11 cellular contexts compared by ENCODE assay signal in the genomic region with DNA sequence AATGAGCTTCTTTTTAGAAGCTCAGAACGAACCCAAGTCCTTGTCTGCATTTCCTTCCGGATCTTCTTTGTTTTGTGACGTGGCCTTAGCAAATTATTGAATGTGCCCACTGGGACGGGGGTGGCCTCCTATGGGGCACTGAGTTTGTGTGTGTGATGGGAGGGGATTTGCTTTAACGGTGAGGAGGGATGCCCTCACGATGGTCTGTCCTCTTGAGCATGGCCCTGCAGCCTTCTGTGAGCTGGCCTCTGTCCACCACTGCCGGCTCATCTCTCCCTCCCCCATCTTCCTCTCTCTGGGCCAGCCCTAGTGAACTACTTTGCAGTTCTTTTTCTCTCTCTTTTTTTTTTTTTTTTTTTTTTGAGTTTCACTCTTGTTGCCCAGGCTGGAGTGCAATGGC.
DNase-seq lines count a peak whose midpoint lies in the region; ATAC-seq, FAIRE-seq and TF ChIP-seq lines count a peak whose summit lies in the region.
"Had no signal": no experiment of that assay in that cellular context is flagged by ENCODE, and none has a peak within 500 bp of the region (broad histone marks: within the 10 kb centered on the region; RNA-seq: fewer than 3 reads in every experiment).

No MANE protein-coding gene starts in this region.

- H3K79me2 ChIP-seq in K562 (ENCODE audit: control insufficient read depth, insufficient read depth, low read length) = no peaks in the 10 kb centered on the region
- H3K79me2 ChIP-seq: parathyroid adenoma had no signal

- DNase-seq in GM04503 (ENCODE audit: low read depth) (peak; percentile 27), K562 (ENCODE audit: extremely low read depth in 1 of 4, low spot score in 3 of 4) (no peak), hepatic stellate cell (ENCODE audit: low spot score) (peak; percentile 55), sigmoid colon (peak; percentile 89), ecto neural progenitor cell (ENCODE audit: low spot score) (no peak), NCI-H1105 treated with DMSO at 0.1 percent for 48 hours (lab: John Stamatoyannopoulos, UW) (no peak)
- DNase-seq: DND-41; stimulated activated naive CD4-positive, alpha-beta T cell treated with Interleukin-2 at 50 U/mL for 16 hours had no signal

- BruUV-seq in K562 (replicated peaks; lab: Mats Ljungman, UMichigan) = no TSS peak

- TF ChIP-seq EP300 in K562 (IDR thresholded peaks at IDR 0.05; ENCODE audit: low read length) = no peak
- TF ChIP-seq EP300 in sigmoid colon (IDR thresholded peaks at IDR 0.05) = no peak

- intact Hi-C loops in K562 (cut with micrococcal nuclease) = no loop called here
- intact Hi-C loops in sigmoid colon (cut with DNase I) = no loop called here

- TF ChIP-seq POLR2A in K562 (conservative IDR thresholded peaks at IDR 0.05) (no peak), sigmoid colon (IDR thresholded peaks at IDR 0.05) (no peak)

- H3K4me2 ChIP-seq in K562 (ENCODE audit: insufficient read depth, low read length) = no peak overlapping the region

- no peak overlapping the region for H2AFZ ChIP-seq in K562 (ENCODE audit: low read depth, low read length)

- H3K4me3 ChIP-seq in K562 (no peak overlapping the region), sigmoid colon (peak overlapping the region in 1 of 4 donors; percentile 7)

- in situ Hi-C loops in K562 (cut with MboI) = no loop called here

- ATAC-seq in K562 = peak; percentile 17; the same call in 1 of the 3 replicates
- no peak for ATAC-seq in HG02571 (IDR thresholded peaks at IDR 0.05; ENCODE audit: unreplicated experiment)
- no peak for ATAC-seq in HG03469 (IDR thresholded peaks at IDR 0.05; ENCODE audit: unreplicated experiment)

- POLR2A ChIA-PET in K562 (lab: Yijun Ruan, JAX) = interaction anchor here (0.8 to 1.2 kb wide), 3 partner anchors 9 to 29 kb away, joined by 3 to 4 read pairs (median 3); no protein-coding TSS in a partner anchor

- H3K36me3 ChIP-seq in K562 (ENCODE audit: control insufficient read depth, insufficient read depth, low read length) (no peaks in the 10 kb centered on the region), sigmoid colon (peaks cover 0 to 24% (median 0%) of the 10 kb centered on the region in 4 donors)

- no peak for TF ChIP-seq RAD21 in K562 (CRISPR knock-in tag; conservative IDR thresholded peaks at IDR 0.05 in 1 of 2, IDR thresholded peaks at IDR 0.05 in 1 of 2)

- TF ChIP-seq CTCF in K562 (IDR thresholded peaks at IDR 0.05 in 2 of 3, conservative IDR thresholded peaks at IDR 0.05 in 1 of 3; ENCODE audit: insufficient read depth in 2 of 3, low read depth in 1 of 3, low read length in 3 of 3) (no peak), sigmoid colon (IDR thresholded peaks at IDR 0.05) (no peak)

- 0 out of 2 replicates have a peak, but pooled peaks cover 6% of the 10 kb centered on the region for H4K20me1 ChIP-seq in K562 (replicated peaks; ENCODE audit: control insufficient read depth, insufficient read depth, low read length)

- peaks cover 57 to 95% of the 10 kb centered on the region in 2 experiments for H3K27me3 ChIP-seq in K562 (ENCODE audit: control insufficient read depth in 2 of 2, insufficient read depth in 2 of 2, low read length in 2 of 2)
- H3K27me3 ChIP-seq in sigmoid colon = no peaks in the 10 kb centered on the region

- CTCF ChIA-PET in K562 (lab: Yijun Ruan, JAX; ENCODE audit: low intra/inter-chr PET ratio) = no interaction called here

- H3K4me1 ChIP-seq in K562 (replicated peaks in 1 of 2; ENCODE audit: control insufficient read depth in 2 of 2, insufficient read depth in 2 of 2, low read length in 2 of 2) (peaks cover 0 to 4% of the 10 kb centered on the region in 2 experiments; a peak in 1 of 5 replicates), sigmoid colon (peaks cover 0 to 36% (median 31%) of the 10 kb centered on the region in 4 donors)
- H3K4me1 ChIP-seq: parathyroid adenoma had no signal

- H3K9me3 ChIP-seq in K562 (replicated peaks; ENCODE audit: control insufficient read depth, insufficient read depth, low read depth, low read length) (no peaks in the 10 kb centered on the region), sigmoid colon (no peaks in the 10 kb centered on the region)

- H3K27ac ChIP-seq in K562 (ENCODE audit: extremely low read depth, low read depth, low read length) = no peak overlapping the region
- peak overlapping the region; percentile 68 to 96 (median 70) for H3K27ac ChIP-seq in sigmoid colon

- no peaks in the 10 kb centered on the region for H3K9me1 ChIP-seq in K562 (ENCODE audit: control insufficient read depth, insufficient read depth, low read length)

- WGBS in K562 (ENCODE audit: insufficient coverage, low coverage, missing lambda C conversion rate) = 8% methylated on average over 7 of the region's 7 CpGs
- WGBS in sigmoid colon, 2 donors = 57 to 70% methylated on average over 7 of the region's 7 CpGs

- FAIRE-seq in K562 (lab: Jason Lieb, UNC) = no peak

- peak overlapping the region in 1 of 2 experiments; percentile 10; a peak in 1 of 4 replicates for H3K9ac ChIP-seq in K562 (ENCODE audit: insufficient read depth in 1 of 2, low read depth in 2 of 2, low read length in 2 of 2)
- H3K9ac ChIP-seq: parathyroid adenoma had no signal

TF ChIP-seq in K562, 482 proteins besides CTCF, POLR2A, EP300 and RAD21:
- TF ChIP-seq CREB1 (IDR thresholded peaks at IDR 0.05) = no peak
- TF ChIP-seq CREB1 (CRISPR knock-in tag; IDR thresholded peaks at IDR 0.05) = no peak
- no peak for TF ChIP-seq ARID3B (CRISPR knock-in tag; IDR thresholded peaks at IDR 0.05; ENCODE audit: borderline replicate concordance)

Comparison
In these comparisons a context has a peak if more than half of its experiments do, and no peak if none do; other contexts are left out.
1. DNase-seq: peak in GM04503 (single experiment), hepatic stellate cell (single experiment) and sigmoid colon (single experiment); none in K562 (0 of 4), ecto neural progenitor cell (single experiment) and NCI-H1105 treated with DMSO at 0.1 percent for 48 hours (single experiment).